Comparison of ENCODE assay signal across 2 cellular contexts in the genomic region with DNA sequence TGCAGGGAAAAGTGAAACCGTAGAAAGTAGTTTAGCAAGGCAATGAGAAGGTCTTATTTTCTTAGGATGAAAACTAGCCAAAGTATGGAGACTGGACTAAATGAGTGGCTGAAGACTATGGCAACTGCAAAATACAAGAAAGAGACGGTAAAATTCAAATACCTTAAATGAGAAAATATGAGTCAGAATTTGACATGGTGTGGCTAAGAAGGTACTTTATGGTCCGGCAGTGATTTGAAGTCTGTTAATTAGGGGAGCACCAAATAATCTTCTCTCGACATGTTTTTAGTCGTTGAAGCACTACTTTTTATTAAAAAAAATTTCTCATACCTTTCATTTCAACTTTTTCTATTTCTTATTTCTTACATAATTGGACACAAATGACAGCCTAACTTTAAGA.
TF ChIP-seq lines count a peak whose summit lies in the region.

No MANE protein-coding gene starts in this region.

TF ChIP-seq in GM12878, 131 proteins besides CTCF, POLR2A, EP300 and RAD21:
- peak; percentile 31; the same call in 1 of the 2 replicates for TF ChIP-seq BCL11A (IDR thresholded peaks at IDR 0.05; ENCODE audit: low read depth, low read length)
- peak; percentile 62; the same call in 1 of the 2 replicates for TF ChIP-seq MTA2 (IDR thresholded peaks at IDR 0.05; ENCODE audit: low read depth)
- TF ChIP-seq, protein P1, sequence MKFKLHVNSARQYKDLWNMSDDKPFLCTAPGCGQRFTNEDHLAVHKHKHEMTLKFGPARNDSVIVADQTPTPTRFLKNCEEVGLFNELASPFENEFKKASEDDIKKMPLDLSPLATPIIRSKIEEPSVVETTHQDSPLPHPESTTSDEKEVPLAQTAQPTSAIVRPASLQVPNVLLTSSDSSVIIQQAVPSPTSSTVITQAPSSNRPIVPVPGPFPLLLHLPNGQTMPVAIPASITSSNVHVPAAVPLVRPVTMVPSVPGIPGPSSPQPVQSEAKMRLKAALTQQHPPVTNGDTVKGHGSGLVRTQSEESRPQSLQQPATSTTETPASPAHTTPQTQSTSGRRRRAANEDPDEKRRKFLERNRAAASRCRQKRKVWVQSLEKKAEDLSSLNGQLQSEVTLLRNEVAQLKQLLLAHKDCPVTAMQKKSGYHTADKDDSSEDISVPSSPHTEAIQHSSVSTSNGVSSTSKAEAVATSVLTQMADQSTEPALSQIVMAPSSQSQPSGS (IDR thresholded peaks at IDR 0.05; ENCODE audit: low read length), result no peak

TF ChIP-seq in H1, 55 proteins besides CTCF, POLR2A, EP300 and RAD21:
- TF ChIP-seq KDM5A (IDR thresholded peaks at IDR 0.05; ENCODE audit: low read length) (no peak), SP1 (IDR thresholded peaks at IDR 0.05; ENCODE audit: low read depth, low read length) (no peak), CHD1 (IDR thresholded peaks at IDR 0.05; ENCODE audit: low read depth, low read length) (no peak), CREB1 (IDR thresholded peaks at IDR 0.05) (no peak), CBX8 (IDR thresholded peaks at IDR 0.05; ENCODE audit: borderline replicate concordance, low read depth, low read length) (no peak), SAP30 (IDR thresholded peaks at IDR 0.05; ENCODE audit: insufficient read depth, insufficient replicate concordance, low read length) (no peak)
- TF ChIP-seq, protein P2, sequence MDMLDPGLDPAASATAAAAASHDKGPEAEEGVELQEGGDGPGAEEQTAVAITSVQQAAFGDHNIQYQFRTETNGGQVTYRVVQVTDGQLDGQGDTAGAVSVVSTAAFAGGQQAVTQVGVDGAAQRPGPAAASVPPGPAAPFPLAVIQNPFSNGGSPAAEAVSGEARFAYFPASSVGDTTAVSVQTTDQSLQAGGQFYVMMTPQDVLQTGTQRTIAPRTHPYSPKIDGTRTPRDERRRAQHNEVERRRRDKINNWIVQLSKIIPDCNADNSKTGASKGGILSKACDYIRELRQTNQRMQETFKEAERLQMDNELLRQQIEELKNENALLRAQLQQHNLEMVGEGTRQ (IDR thresholded peaks at IDR 0.05; ENCODE audit: low read length), result no peak
